Comparison of ENCODE assay signal across 17 cellular contexts in genomic region chr15:84398763-84399701, GRCh38.
DNase-seq lines count a peak whose midpoint lies in the region; ATAC-seq and TF ChIP-seq lines count a peak whose summit lies in the region.
"Had no signal": no experiment of that assay in that cellular context is flagged by ENCODE, and none has a peak within 500 bp of the region (broad histone marks: within the 10 kb centered on the region; RNA-seq: fewer than 3 reads in every experiment).

No MANE protein-coding gene starts in this region.

- CTCF ChIA-PET in Panc1 (lab: Charles Lee): no interaction called here

- H3K79me2 ChIP-seq in smooth muscle cell (ENCODE audit: low read depth): no peaks in the 10 kb centered on the region

- peak; percentile 50 for DNase-seq in activated CD8-positive, alpha-beta memory T cell treated with anti-CD3 and anti-CD28 coated beads for 24 hours
- DNase-seq in activated CD8-positive, alpha-beta memory T cell treated with anti-CD3 and anti-CD28 coated beads, Interleukin-2, amount 50 U/mL, for 48 hours: no peak
- no peak for DNase-seq in Panc1 (ENCODE audit: low read depth, low spot score)
- peak; percentile 41 for DNase-seq in islet precursor cell
- peak; percentile 29 for DNase-seq in posterior vena cava (ENCODE audit: low spot score)
- no peak for DNase-seq in NCI-H2107 (lab: John Stamatoyannopoulos, UW)
- DNase-seq in stimulated activated CD4-positive, alpha-beta T cell treated with anti-CD3 and anti-CD28 coated beads, Interleukin-12 subunit alpha, Interleukin-12 subunit beta, amount 100 ng/mL, for 4 hours: no peak
- no peak for DNase-seq in smooth muscle cell (lab: John Stamatoyannopoulos, UW; ENCODE audit: unreplicated experiment)
- DNase-seq: amniotic stem cell; gastrocnemius medialis; NCI-H146; PC-9; stimulated activated CD4-positive, alpha-beta T cell treated with anti-CD3 and anti-CD28 coated beads, Interleukin-2, amount 100 ng/mL, for 24 hours; T-helper 17 cell had no signal

- intact Hi-C loops in Panc1 (cut with micrococcal nuclease; ENCODE audit: unreplicated experiment): no loop called here
- intact Hi-C loops in posterior vena cava (cut with DNase I): no loop called here

- no peaks in the 10 kb centered on the region for H3F3A ChIP-seq in smooth muscle cell (ENCODE audit: low read depth)

- POLR2A ChIA-PET in Panc1 (lab: Charles Lee): no interaction called here

- TF ChIP-seq CTCF in Panc1 (IDR thresholded peaks at IDR 0.05) (no peak), smooth muscle cell (IDR thresholded peaks at IDR 0.05; ENCODE audit: borderline replicate concordance, insufficient read depth, poor library complexity, severe bottlenecking) (no peak)

- H3K9ac ChIP-seq in smooth muscle cell (ENCODE audit: low read depth): no peak overlapping the region

- no peak overlapping the region for H2AFZ ChIP-seq in smooth muscle cell (ENCODE audit: low read depth)
- H2AFZ ChIP-seq: PC-9 had no signal

- no peaks in the 10 kb centered on the region for H3K36me3 ChIP-seq in Panc1 (ENCODE audit: control insufficient read depth, insufficient read depth, low read length)
- no peaks in the 10 kb centered on the region for H3K36me3 ChIP-seq in smooth muscle cell (ENCODE audit: low read depth)
- H3K36me3 ChIP-seq: cardiac muscle cell, gastrocnemius medialis had no signal

- no TSS peak for BruUV-seq in Panc1 (replicated peaks; lab: Mats Ljungman, UMichigan)

- no peak overlapping the region for H3K4me2 ChIP-seq in smooth muscle cell
- H3K4me2 ChIP-seq: PC-9 had no signal

- 93% methylated on average over 33 of the region's 42 CpGs for WGBS in smooth muscle cell (ENCODE audit: low lambda C conversion rate)

- H3K9me3 ChIP-seq in Panc1 (ENCODE audit: control insufficient read depth, insufficient read depth, low read depth, low read length): no peaks in the 10 kb centered on the region
- H3K9me3 ChIP-seq in smooth muscle cell (replicated peaks; ENCODE audit: low read depth): no peaks in the 10 kb centered on the region
- H3K9me3 ChIP-seq: gastrocnemius medialis had no signal

- in situ Hi-C loops in Panc1 (cut with HindIII; ENCODE audit: low pct_unique_long_range_greater_than_20kb, low sequenced_read_pairs): no loop called here

- ATAC-seq in Panc1: peak; percentile 38; the same call in 1 of the 2 replicates
- ATAC-seq: gastrocnemius medialis, T-helper 17 cell had no signal

- no peaks in the 10 kb centered on the region for H3K27me3 ChIP-seq in Panc1 (ENCODE audit: control insufficient read depth, insufficient read depth, low read length)
- no peaks in the 10 kb centered on the region for H3K27me3 ChIP-seq in smooth muscle cell (ENCODE audit: low read depth)
- H3K27me3 ChIP-seq: cardiac muscle cell, dorsolateral prefrontal cortex, gastrocnemius medialis had no signal

- H3K27ac ChIP-seq in Panc1 (ENCODE audit: low read length) (no peak overlapping the region), smooth muscle cell (ENCODE audit: low read depth) (no peak overlapping the region)
- H3K27ac ChIP-seq: cardiac muscle cell, dorsolateral prefrontal cortex, gastrocnemius medialis, PC-9, VCaP had no signal

- H3K4me3 ChIP-seq in Panc1 (ENCODE audit: low read depth in 2 of 2, low read length in 2 of 2) (no peak overlapping the region), smooth muscle cell (no peak overlapping the region)
- H3K4me3 ChIP-seq: cardiac muscle cell, dorsolateral prefrontal cortex, gastrocnemius medialis, PC-9 had no signal

- H4K20me1 ChIP-seq in smooth muscle cell (ENCODE audit: low read depth): no peaks in the 10 kb centered on the region

- H3K4me1 ChIP-seq in Panc1 (ENCODE audit: control insufficient read depth, insufficient read depth, low read length) (no peaks in the 10 kb centered on the region), smooth muscle cell (ENCODE audit: low read depth) (no peaks in the 10 kb centered on the region)
- H3K4me1 ChIP-seq: gastrocnemius medialis had no signal

Comparison
In these comparisons a context has a peak if more than half of its experiments do, and no peak if none do; other contexts are left out.
1. DNase-seq: peak in activated CD8-positive, alpha-beta memory T cell treated with anti-CD3 and anti-CD28 coated beads for 24 hours (single experiment), islet precursor cell (single experiment) and posterior vena cava (single experiment); none in activated CD8-positive, alpha-beta memory T cell treated with anti-CD3 and anti-CD28 coated beads, Interleukin-2, amount 50 U/mL, for 48 hours (single experiment), Panc1 (single experiment), NCI-H2107 (single experiment), stimulated activated CD4-positive, alpha-beta T cell treated with anti-CD3 and anti-CD28 coated beads, Interleukin-12 subunit alpha, Interleukin-12 subunit beta, amount 100 ng/mL, for 4 hours (single experiment) and smooth muscle cell (single experiment).